Comparison of ENCODE assay signal across 8 cellular contexts in genomic region chr15:48177875-48178611, GRCh38. TPM values are rescaled to one million over a fixed set of nuclear protein-coding genes. Genes with fewer than 3 reads are reported as not detected.
A peak's percentile ranks its signal among the peaks of the same experiment; 100 is the strongest.
DNase-seq lines count a peak whose midpoint lies in the region; ATAC-seq and TF ChIP-seq lines count a peak whose summit lies in the region.

Gene MYEF2 (minus strand): TSS chr15:48178295. CDS start chr15:48178237, 58 bp downstream.

- H2AFZ ChIP-seq in osteoblast (ENCODE audit: low read length), result peak within 1 kb of the TSS; percentile 92

- DNase-seq in Caco-2 (peak; percentile 80 to 85), SJSA1 (ENCODE audit: low read depth in 1 of 2, low spot score in 2 of 2) (peak; percentile 26 to 49), head of caudate nucleus (peak; percentile 60 to 93 (median 80)), osteoblast (ENCODE audit: insufficient read length, low spot score, missing footprints) (peak; percentile 91), thoracic aorta (ENCODE audit: low spot score) (peak; percentile 22)

- WGBS in HUES64, result under 1% methylated on average over 66 of the region's 66 CpGs

- peaks cover 30% of the 10 kb centered on the region for H3K79me2 ChIP-seq in osteoblast (ENCODE audit: insufficient read depth, low read length)

- intact Hi-C loops in Caco-2 (cut with micrococcal nuclease; ENCODE audit: unreplicated experiment) (no loop called here), head of caudate nucleus (cut with DNase I) (no loop called here)

- ATAC-seq in GM21390 (IDR thresholded peaks at IDR 0.05; ENCODE audit: unreplicated experiment) (peak; percentile 80), thoracic aorta (ENCODE audit: insufficient number of reproducible peaks, low FRiP score, low read depth) (peak; percentile 77)

- peaks cover 4% of the 10 kb centered on the region for H3K27me3 Mint-ChIP-seq in Caco-2 (ENCODE audit: insufficient read depth, unreplicated experiment)
- peaks cover 4% of the 10 kb centered on the region for H3K27me3 Mint-ChIP-seq in activated naive CD8-positive, alpha-beta T cell

- peak within 1 kb of the TSS; percentile 75 for H3K4me3 Mint-ChIP-seq in Caco-2 (ENCODE audit: unreplicated experiment)
- peak within 1 kb of the TSS; percentile 88 for H3K4me3 Mint-ChIP-seq in activated naive CD8-positive, alpha-beta T cell

- H3K27me3 ChIP-seq in Caco-2 (replicated peaks; ENCODE audit: control insufficient read depth, insufficient read depth, low read length) (no peaks in the 10 kb centered on the region), HUES64 (ENCODE audit: insufficient read depth, low read length) (no peaks in the 10 kb centered on the region), SJSA1 (replicated peaks) (peaks cover 7% of the 10 kb centered on the region), osteoblast (ENCODE audit: insufficient read depth, low read length) (no peaks in the 10 kb centered on the region), thoracic aorta (replicated peaks; ENCODE audit: insufficient read depth) (no peaks in the 10 kb centered on the region)

- H3K27ac ChIP-seq in HUES64 (ENCODE audit: low read depth, low read length) (peak within 1 kb of the TSS; percentile 95), SJSA1 (peak within 1 kb of the TSS; percentile 28; the same call in 1 of the 2 replicates), osteoblast (ENCODE audit: low read depth, low read length) (peak within 1 kb of the TSS; percentile 38), thoracic aorta (peak within 1 kb of the TSS; percentile 95 to 98)

- BruUV-seq in Caco-2 (replicated peaks; lab: Mats Ljungman, UMichigan), result no TSS peak

- H3K4me1 Mint-ChIP-seq in Caco-2 (ENCODE audit: low read depth, unreplicated experiment), result no peaks in the 10 kb centered on the region
- H3K4me1 Mint-ChIP-seq in activated naive CD8-positive, alpha-beta T cell (ENCODE audit: low read depth), result peaks cover 24% of the 10 kb centered on the region

- TF ChIP-seq CTCF in Caco-2 (IDR thresholded peaks at IDR 0.05; ENCODE audit: insufficient read depth in 1 of 2, low read depth in 1 of 2, low read length in 1 of 2, severe bottlenecking in 1 of 2, unreplicated experiment in 1 of 2) (no peak), osteoblast (IDR thresholded peaks at IDR 0.05; ENCODE audit: extremely low read depth, low read depth, low read length) (no peak), thoracic aorta (IDR thresholded peaks at IDR 0.05) (peak; percentile 31)

- no peaks in the 10 kb centered on the region for H3K36me3 Mint-ChIP-seq in Caco-2 (ENCODE audit: insufficient read depth, unreplicated experiment)
- H3K36me3 Mint-ChIP-seq in activated naive CD8-positive, alpha-beta T cell, result peaks cover 3% of the 10 kb centered on the region

- peak within 1 kb of the TSS; percentile 61 for H3K4me3 ChIP-seq in Caco-2 (ENCODE audit: low read depth, low read length)
- peak within 1 kb of the TSS; percentile 77 for H3K4me3 ChIP-seq in HUES64 (ENCODE audit: low read length)
- H3K4me3 ChIP-seq in SJSA1, result peak within 1 kb of the TSS; percentile 59
- peak within 1 kb of the TSS; percentile 78 for H3K4me3 ChIP-seq in osteoblast (ENCODE audit: insufficient read depth, low read length)
- H3K4me3 ChIP-seq in thoracic aorta, result peak within 1 kb of the TSS; percentile 88

- H3K9me3 Mint-ChIP-seq in Caco-2 (ENCODE audit: unreplicated experiment), result no peaks in the 10 kb centered on the region
- H3K9me3 Mint-ChIP-seq in activated naive CD8-positive, alpha-beta T cell (ENCODE audit: low read depth), result no peaks in the 10 kb centered on the region

- H3K9me3 ChIP-seq in Caco-2 (no peaks in the 10 kb centered on the region), HUES64 (ENCODE audit: insufficient read depth, low read depth, low read length) (no peaks in the 10 kb centered on the region), SJSA1 (replicated peaks) (no peaks in the 10 kb centered on the region), osteoblast (ENCODE audit: low read depth, low read length) (no peaks in the 10 kb centered on the region), thoracic aorta (no peaks in the 10 kb centered on the region)

- peak within 1 kb of the TSS; percentile 71 for H3K4me2 ChIP-seq in osteoblast (ENCODE audit: insufficient read depth, low read length)

- H3K36me3 ChIP-seq in Caco-2 (ENCODE audit: control insufficient read depth, insufficient read depth, low read length) (no peaks in the 10 kb centered on the region), HUES64 (ENCODE audit: insufficient read depth, low read length) (0 out of 2 replicates have a peak, but pooled peaks cover 3% of the 10 kb centered on the region), SJSA1 (no peaks in the 10 kb centered on the region), osteoblast (ENCODE audit: insufficient read depth, low read length) (no peaks in the 10 kb centered on the region), thoracic aorta (no peaks in the 10 kb centered on the region)

- H3K4me1 ChIP-seq in Caco-2, result 0 out of 2 replicates have a peak, but pooled peaks cover 7% of the 10 kb centered on the region
- H3K4me1 ChIP-seq in HUES64 (ENCODE audit: insufficient read depth, low read length), result peaks cover 34% of the 10 kb centered on the region
- H3K4me1 ChIP-seq in SJSA1 (replicated peaks), result 0 out of 2 replicates have a peak, but pooled peaks cover 4% of the 10 kb centered on the region
- no peaks in the 10 kb centered on the region for H3K4me1 ChIP-seq in osteoblast (ENCODE audit: insufficient read depth, low read length)
- peaks cover 8 to 19% of the 10 kb centered on the region in 2 donors for H3K4me1 ChIP-seq in thoracic aorta (ENCODE audit: control insufficient read depth in 1 of 2, low read depth in 2 of 2)

- H3K9ac ChIP-seq in HUES64 (ENCODE audit: low read depth, low read length), result peak within 1 kb of the TSS; percentile 96

- POLR2A ChIA-PET in Caco-2 (lab: Charles Lee), result interaction anchor here (0.6 to 1.0 kb wide), 3 partner anchors 9 to 152 kb away, joined by 3 read pairs; no protein-coding TSS in a partner anchor

- no peaks in the 10 kb centered on the region for H4K20me1 ChIP-seq in osteoblast (ENCODE audit: insufficient read depth, low read length)

- CTCF ChIA-PET in Caco-2 (lab: Charles Lee), result no interaction called here

- no peak within 1 kb of the TSS for H3K27ac Mint-ChIP-seq in Caco-2 (ENCODE audit: unreplicated experiment)
- peak within 1 kb of the TSS; percentile 86 for H3K27ac Mint-ChIP-seq in activated naive CD8-positive, alpha-beta T cell

RNA-seq across cellular contexts. Expression of gene MYEF2, which starts in this region (rescaled TPM):
- total RNA-seq in Caco-2 (2022) (33.4 and 37.3 TPM in 2 replicates), osteoblast (0.88 and 1.1 TPM in 2 replicates), thoracic aorta (100 to 1,000 TPM in 1 of 2 donors, 10 to 100 TPM in 1; 63.5 to 168 TPM)
- 51.7 TPM for polyA plus RNA-seq in HUES64 (2013, experiment 1 of 2)
- polyA plus RNA-seq in HUES64 (2013, experiment 2 of 2), result 70.4 TPM
- 4.4 and 7.1 TPM in 2 replicates for total RNA-seq in SJSA1 (2014; rRNA removed; shearing (Covaris generic))

Comparison
In these comparisons a context has a peak if more than half of its experiments do, and no peak if none do; other contexts are left out.
1. Peak in every context shown above with its lines: DNase-seq, ATAC-seq, H3K4me3 ChIP-seq and H3K27ac ChIP-seq.
2. DNase-seq: peak in every context shown above with its lines; median percentile 91 in osteoblast; 82 in Caco-2; 80 in head of caudate nucleus; 38 in SJSA1; 22 in thoracic aorta.
3. H3K27ac ChIP-seq: peak in every context shown above with its lines; median percentile 96 in thoracic aorta; 95 in HUES64; 38 in osteoblast; 28 in SJSA1.